In genomic region chr12:57697076-57697475, GRCh38 we compare ENCODE assay signal across 34 cellular contexts.
"Had no signal": no experiment of that assay in that cellular context is flagged by ENCODE, and none has a peak within 500 bp of the region (broad histone marks: within the 10 kb centered on the region; RNA-seq: fewer than 3 reads in every experiment).

No MANE protein-coding gene starts in this region.

- H3K4me3 Mint-ChIP-seq: activated CD4-positive, alpha-beta memory T cell treated with anti-CD3 and anti-CD28 coated beads, Interleukin-2, amount 10 ng/mL, durations not matched to agents 7 days and 5 days; activated CD4-positive, alpha-beta T cell treated with anti-CD3 and anti-CD28 coated beads for 36 hours; activated CD8-positive, alpha-beta memory T cell treated with anti-CD3 and anti-CD28 coated beads, Interleukin-2, amount 10 ng/mL, durations not matched to agents 7 days and 5 days; activated CD8-positive, alpha-beta T cell treated with anti-CD3 and anti-CD28 coated beads, Interleukin-2, amount 10 ng/mL, durations not matched to agents 7 days and 5 days; activated naive CD8-positive, alpha-beta T cell treated with anti-CD3 and anti-CD28 coated beads, Interleukin-2, amount 10 ng/mL, durations not matched to agents 7 days and 5 days; activated naive CD8-positive, alpha-beta T cell treated with anti-CD3 and anti-CD28 coated beads, Interleukin-2, amount 50 U/mL, for 24 hours; activated T-cell treated with anti-CD3 and anti-CD28 coated beads, Interleukin-2, amount 50 U/mL, for 24 hours; central memory CD8-positive, alpha-beta T cell; T-helper 1 cell treated with Interleukin-12 subunit alpha and Interleukin-12 subunit beta and Interleukin-4 antibody, amounts not matched to agents 30 μg/mL and 1 μg/mL, for 36 hours; WTC11 had no signal

- H3K27me3 Mint-ChIP-seq: activated CD4-positive, alpha-beta memory T cell treated with anti-CD3 and anti-CD28 coated beads, Interleukin-2, amount 10 ng/mL, durations not matched to agents 7 days and 5 days; activated CD4-positive, alpha-beta T cell treated with anti-CD3 and anti-CD28 coated beads for 36 hours; activated CD8-positive, alpha-beta memory T cell treated with anti-CD3 and anti-CD28 coated beads, Interleukin-2, amount 10 ng/mL, durations not matched to agents 7 days and 5 days; activated naive CD8-positive, alpha-beta T cell; activated naive CD8-positive, alpha-beta T cell treated with anti-CD3 and anti-CD28 coated beads, Interleukin-2, amount 10 ng/mL, durations not matched to agents 7 days and 5 days; activated naive CD8-positive, alpha-beta T cell treated with anti-CD3 and anti-CD28 coated beads, Interleukin-2, amount 50 U/mL, for 24 hours; activated T-cell treated with anti-CD3 and anti-CD28 coated beads, Interleukin-2, amount 50 U/mL, for 24 hours; brain; central memory CD8-positive, alpha-beta T cell had no signal

- H3K27ac Mint-ChIP-seq: activated CD4-positive, alpha-beta memory T cell treated with anti-CD3 and anti-CD28 coated beads, Interleukin-2, amount 10 ng/mL, durations not matched to agents 7 days and 5 days; activated CD4-positive, alpha-beta T cell treated with anti-CD3 and anti-CD28 coated beads for 36 hours; activated CD8-positive, alpha-beta memory T cell treated with anti-CD3 and anti-CD28 coated beads, Interleukin-2, amount 10 ng/mL, durations not matched to agents 7 days and 5 days; activated CD8-positive, alpha-beta T cell treated with anti-CD3 and anti-CD28 coated beads, Interleukin-2, amount 10 ng/mL, durations not matched to agents 7 days and 5 days; activated naive CD8-positive, alpha-beta T cell; activated naive CD8-positive, alpha-beta T cell treated with anti-CD3 and anti-CD28 coated beads, Interleukin-2, amount 10 ng/mL, durations not matched to agents 7 days and 5 days; activated naive CD8-positive, alpha-beta T cell treated with anti-CD3 and anti-CD28 coated beads, Interleukin-2, amount 50 U/mL, for 24 hours; activated T-cell treated with anti-CD3 and anti-CD28 coated beads, Interleukin-2, amount 50 U/mL, for 24 hours; activated T-helper 2 cell treated with anti-CD3 and anti-CD28 coated beads, Interferon-gamma antibody, Interleukin-2, Interleukin-4, amounts not matched to agents 10 μg/mL and 5 μg/mL and 100 μg/mL, durations not matched to agents 14 hours and 24 hours and 36 hours; brain; T-helper 1 cell treated with Interleukin-12 subunit alpha and Interleukin-12 subunit beta and Interleukin-4 antibody, amounts not matched to agents 30 μg/mL and 1 μg/mL, for 36 hours; T-helper 2 cell treated with Interferon-gamma antibody and Interleukin-4, amounts not matched to agents 5 μg/mL and 100 μg/mL, for 36 hours; WTC11 had no signal

- H3K4me1 Mint-ChIP-seq: brain, WTC11 had no signal

- ATAC-seq: activated CD4-positive, alpha-beta T cell treated with anti-CD3 and anti-CD28 coated beads for 36 hours; activated CD4-positive, CD25-positive, alpha-beta regulatory T cell treated with anti-CD3 and anti-CD28 coated beads, Interleukin-2, amount 50 U/mL, for 24 hours; activated CD8-positive, alpha-beta memory T cell treated with anti-CD3 and anti-CD28 coated beads, Interleukin-2, amount 10 ng/mL, durations not matched to agents 7 days and 5 days; activated CD8-positive, alpha-beta T cell treated with anti-CD3 and anti-CD28 coated beads, Interleukin-2, amount 10 ng/mL, durations not matched to agents 7 days and 5 days; activated naive CD8-positive, alpha-beta T cell treated with anti-CD3 and anti-CD28 coated beads, Interleukin-2, amount 50 U/mL, for 24 hours; WTC11 had no signal

- H3K9me3 Mint-ChIP-seq: activated CD4-positive, alpha-beta memory T cell treated with anti-CD3 and anti-CD28 coated beads, Interleukin-2, amount 10 ng/mL, durations not matched to agents 7 days and 5 days; activated naive CD8-positive, alpha-beta T cell treated with anti-CD3 and anti-CD28 coated beads, Interleukin-2, amount 50 U/mL, for 24 hours; activated T-cell treated with anti-CD3 and anti-CD28 coated beads, Interleukin-2, amount 50 U/mL, for 24 hours; activated T-helper 2 cell treated with anti-CD3 and anti-CD28 coated beads, Interferon-gamma antibody, Interleukin-2, Interleukin-4, amounts not matched to agents 10 μg/mL and 5 μg/mL and 100 μg/mL, durations not matched to agents 14 hours and 24 hours and 36 hours; central memory CD8-positive, alpha-beta T cell; T-helper 1 cell treated with Interleukin-12 subunit alpha and Interleukin-12 subunit beta and Interleukin-4 antibody, amounts not matched to agents 30 μg/mL and 1 μg/mL, for 36 hours; T-helper 2 cell treated with Interferon-gamma antibody and Interleukin-4, amounts not matched to agents 5 μg/mL and 100 μg/mL, for 36 hours had no signal

- DNase-seq: activated CD4-positive, alpha-beta memory T cell treated with anti-CD3 and anti-CD28 coated beads, Interleukin-2, amount 10 ng/mL, durations not matched to agents 7 days and 5 days; activated CD4-positive, alpha-beta T cell treated with anti-CD3 and anti-CD28 coated beads for 1 hour; activated CD4-positive, alpha-beta T cell treated with anti-CD3 and anti-CD28 coated beads for 36 hours; activated CD4-positive, alpha-beta T cell treated with anti-CD3 and anti-CD28 coated beads for 48 hours; activated CD4-positive, CD25-positive, alpha-beta regulatory T cell; activated CD8-positive, alpha-beta memory T cell treated with anti-CD3 and anti-CD28 coated beads for 24 hours; activated CD8-positive, alpha-beta memory T cell treated with anti-CD3 and anti-CD28 coated beads, Interleukin-2, amount 10 ng/mL, durations not matched to agents 7 days and 5 days; activated CD8-positive, alpha-beta memory T cell treated with anti-CD3 and anti-CD28 coated beads, Interleukin-2, amount 50 U/mL, for 48 hours; activated CD8-positive, alpha-beta T cell treated with anti-CD3 and anti-CD28 coated beads, Interleukin-2, amount 10 ng/mL, durations not matched to agents 7 days and 5 days; activated effector memory CD4-positive, alpha-beta T cell treated with Interleukin-2 at 50 U/mL for 16 hours; activated gamma-delta T cell; activated naive CD4-positive, alpha-beta T cell treated with anti-CD3 and anti-CD28 coated beads, Interleukin-2, amount 50 U/mL, for 16 hours; activated naive CD4-positive, alpha-beta T cell treated with Interleukin-2 at 50 U/mL for 16 hours; activated naive CD8-positive, alpha-beta T cell treated with anti-CD3 and anti-CD28 coated beads, Interleukin-2, amount 10 ng/mL, durations not matched to agents 7 days and 5 days; activated naive CD8-positive, alpha-beta T cell treated with anti-CD3 and anti-CD28 coated beads, Interleukin-2, amount 50 U/mL, for 24 hours; activated T-cell treated with anti-CD3 and anti-CD28 coated beads, Interleukin-2, amount 50 U/mL, for 24 hours; activated T-cell treated with anti-CD3 and anti-CD28 coated beads, Interleukin-2, amount 50 U/mL, for 48 hours; amygdala; anterior cingulate cortex; caudate nucleus; cerebellar nuclear complex; SW 1271; T-helper 1 cell; T-helper 2 cell; T-helper 9 cell; WERI-Rb-1 had no signal
